ENCODE assay signal across 9 cellular contexts in the genomic region with DNA sequence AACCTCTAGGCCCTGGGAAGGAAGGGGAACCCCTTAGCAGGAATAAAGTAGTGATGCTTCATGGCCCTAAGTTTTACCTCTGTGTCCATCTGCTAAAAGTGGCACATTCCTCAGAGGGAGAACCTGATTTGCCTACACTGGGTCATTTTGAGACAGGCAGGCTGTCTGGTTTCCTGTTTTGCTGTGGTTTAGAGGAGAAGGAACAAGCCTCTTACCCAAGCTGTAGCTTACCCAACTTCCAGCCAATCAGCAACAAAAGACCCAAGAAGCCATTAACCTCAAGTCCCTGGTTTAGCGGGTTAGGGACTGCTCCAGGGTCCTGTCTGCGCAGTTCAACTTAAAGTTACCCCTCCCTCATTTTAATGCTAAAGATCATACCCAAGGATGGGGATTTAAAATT.
DNase-seq lines count a peak whose midpoint lies in the region; ATAC-seq, FAIRE-seq and TF ChIP-seq lines count a peak whose summit lies in the region.
"Had no signal": no experiment of that assay in that cellular context is flagged by ENCODE, and none has a peak within 500 bp of the region (broad histone marks: within the 10 kb centered on the region; RNA-seq: fewer than 3 reads in every experiment).

No MANE protein-coding gene starts in this region.

- no peaks in the 10 kb centered on the region for H3K36me3 ChIP-seq in gastroesophageal sphincter
- no peaks in the 10 kb centered on the region for H3K36me3 ChIP-seq in kidney (ENCODE audit: control insufficient read depth in 1 of 2, insufficient read depth in 2 of 2, low read length in 2 of 2)

- H3K27ac ChIP-seq in gastroesophageal sphincter: no peak overlapping the region
- no peak overlapping the region for H3K27ac ChIP-seq in kidney (ENCODE audit: low read depth in 2 of 2, low read length in 2 of 2)

- TF ChIP-seq EP300 in gastroesophageal sphincter (IDR thresholded peaks at IDR 0.05): no peak

- WGBS in gastroesophageal sphincter (ENCODE audit: low coverage in 1 of 2), 2 donors: 100% methylated on average over 1 of the region's 2 CpGs; no CpG with 5 or more reads in 1 of the 2 donors
- WGBS in lower leg skin, 2 donors: 79 to 94% methylated on average over 2 of the region's 2 CpGs

- no peaks in the 10 kb centered on the region for H3K27me3 ChIP-seq in gastroesophageal sphincter

- in situ Hi-C loops in KBM-7 (cut with MboI; ENCODE audit: low pct_unique_long_range_greater_than_20kb, low sequenced_read_pairs): no loop called here

- intact Hi-C loops in lower leg skin (cut with DNase I; ENCODE audit: low total_unique reads) (no loop called here), kidney (cut with DNase I) (no loop called here)

- TF ChIP-seq POLR2A in gastroesophageal sphincter (IDR thresholded peaks at IDR 0.05) (no peak), lower leg skin (IDR thresholded peaks at IDR 0.05) (no peak)

- H3K4me1 ChIP-seq in gastroesophageal sphincter (no peaks in the 10 kb centered on the region), kidney (ENCODE audit: control insufficient read depth in 1 of 2, insufficient read depth in 1 of 2, low read depth in 1 of 2, low read length in 2 of 2) (no peaks in the 10 kb centered on the region)

- H3K9ac ChIP-seq in kidney (ENCODE audit: low read length in 2 of 2): no peak overlapping the region

- DNase-seq in KBM-7 (peak; percentile 92), lower leg skin (ENCODE audit: low spot score in 2 of 2) (no peak), kidney (no peak), NCI-H2107 treated with DMSO at 0.1 percent for 48 hours (lab: John Stamatoyannopoulos, UW; ENCODE audit: unreplicated experiment) (no peak)
- no peak for DNase-seq in activated CD4-positive, alpha-beta T cell treated with anti-CD3 and anti-CD28 coated beads, Interleukin-2, amount 50 U/mL, for 48 hours

- H3K4me3 ChIP-seq in gastroesophageal sphincter (no peak overlapping the region), lower leg skin (ENCODE audit: low read depth, poor library complexity, severe bottlenecking) (no peak overlapping the region), kidney (ENCODE audit: low read length in 2 of 2) (no peak overlapping the region)

- H3K9me3 ChIP-seq in gastroesophageal sphincter (no peaks in the 10 kb centered on the region), kidney (ENCODE audit: control insufficient read depth in 1 of 2, low read length in 2 of 2) (no peaks in the 10 kb centered on the region)

- TF ChIP-seq CTCF in gastroesophageal sphincter (IDR thresholded peaks at IDR 0.05): no peak
- no peak for TF ChIP-seq CTCF in lower leg skin (IDR thresholded peaks at IDR 0.05)
- no peak for TF ChIP-seq CTCF in kidney (IDR thresholded peaks at IDR 0.05; ENCODE audit: borderline replicate concordance, extremely low read depth, insufficient read depth)

- FAIRE-seq in kidney (lab: Jason Lieb, UNC): no peak
- FAIRE-seq: endometrium had no signal

- ATAC-seq in GM18499 (IDR thresholded peaks at IDR 0.05; ENCODE audit: insufficient read depth, unreplicated experiment) (peak; percentile 89), GM21717 (IDR thresholded peaks at IDR 0.05; ENCODE audit: unreplicated experiment) (peak; percentile 92), gastroesophageal sphincter (peak; percentile 31)

Comparison
In these comparisons a context has a peak if more than half of its experiments do, and no peak if none do; other contexts are left out.
1. ATAC-seq: peak in every context shown above with its lines; median percentile 92 in GM21717; 89 in GM18499; 31 in gastroesophageal sphincter.